Comparison of ENCODE assay signal across 1 cellular context in genomic region chr20:45340236-45340847, GRCh38.
TF ChIP-seq lines count a peak whose summit lies in the region.

No MANE protein-coding gene starts in this region.

TF ChIP-seq in HepG2, 621 proteins besides CTCF, POLR2A, EP300 and RAD21 (continued from another document and continues in another):
- TF ChIP-seq DMTF1 (CRISPR knock-in tag; IDR thresholded peaks at IDR 0.05) (no peak), ZNF232 (CRISPR knock-in tag; IDR thresholded peaks at IDR 0.05; ENCODE audit: borderline replicate concordance) (0 out of 2 replicates have a peak, but pooled peaks have one; percentile 47), ZNF292 (CRISPR knock-in tag; IDR thresholded peaks at IDR 0.05; ENCODE audit: borderline replicate concordance, low read depth) (peak; percentile 73; the same call in 1 of the 2 replicates), ZNF225 (CRISPR knock-in tag; IDR thresholded peaks at IDR 0.05) (no peak), KLF6 (CRISPR knock-in tag; IDR thresholded peaks at IDR 0.05) (peak; percentile 60), ZBTB44 (CRISPR knock-in tag; IDR thresholded peaks at IDR 0.05) (no peak), ZNF382 (CRISPR knock-in tag; IDR thresholded peaks at IDR 0.05; ENCODE audit: borderline replicate concordance) (no peak), MBD4 (IDR thresholded peaks at IDR 0.05; ENCODE audit: borderline replicate concordance, low read length) (no peak), FOXM1 (CRISPR knock-in tag; IDR thresholded peaks at IDR 0.05) (no peak), KLF12 (CRISPR knock-in tag; IDR thresholded peaks at IDR 0.05; ENCODE audit: borderline replicate concordance) (no peak), ASH2L (IDR thresholded peaks at IDR 0.05; ENCODE audit: insufficient read length, low read depth, low read length) (peak; percentile 18), IKZF1 (IDR thresholded peaks at IDR 0.05) (no peak), ZGPAT (CRISPR knock-in tag; IDR thresholded peaks at IDR 0.05) (no peak; the same call in 1 of the 2 replicates), SUZ12 (IDR thresholded peaks at IDR 0.05; ENCODE audit: low read depth, low read length) (no peak), ZNF770 (CRISPR knock-in tag; IDR thresholded peaks at IDR 0.05) (no peak), ZNF468 (CRISPR knock-in tag; IDR thresholded peaks at IDR 0.05) (no peak), ZNF672 (CRISPR knock-in tag; IDR thresholded peaks at IDR 0.05) (no peak), RFXANK (CRISPR knock-in tag; IDR thresholded peaks at IDR 0.05) (no peak), IKZF5 (CRISPR knock-in tag; IDR thresholded peaks at IDR 0.05) (peak; percentile 84; the same call in 1 of the 2 replicates), ZNF747 (CRISPR knock-in tag; IDR thresholded peaks at IDR 0.05; ENCODE audit: borderline replicate concordance) (no peak), ZNF3 (CRISPR knock-in tag; IDR thresholded peaks at IDR 0.05) (peak; percentile 83; the same call in 1 of the 2 replicates), ZNF275 (CRISPR knock-in tag; IDR thresholded peaks at IDR 0.05; ENCODE audit: borderline replicate concordance) (no peak), SP4 (CRISPR knock-in tag; IDR thresholded peaks at IDR 0.05) (no peak), IRX3 (CRISPR knock-in tag; IDR thresholded peaks at IDR 0.05; ENCODE audit: borderline replicate concordance, low read depth) (no peak), NKX3-1 (CRISPR knock-in tag; IDR thresholded peaks at IDR 0.05) (no peak), ZNF737 (CRISPR knock-in tag; IDR thresholded peaks at IDR 0.05; ENCODE audit: borderline replicate concordance) (0 out of 2 replicates have a peak, but pooled peaks have one; percentile 46), IRF1 (CRISPR knock-in tag; IDR thresholded peaks at IDR 0.05; ENCODE audit: low read depth) (no peak), MXD1 (CRISPR knock-in tag; IDR thresholded peaks at IDR 0.05) (no peak), CBX5 (CRISPR knock-in tag; IDR thresholded peaks at IDR 0.05; ENCODE audit: borderline replicate concordance) (no peak), TMF1 (CRISPR knock-in tag; IDR thresholded peaks at IDR 0.05; ENCODE audit: low read depth) (no peak), HNRNPUL1 (IDR thresholded peaks at IDR 0.05; ENCODE audit: low read depth, low read length) (no peak), TFAP4 (IDR thresholded peaks at IDR 0.05; ENCODE audit: borderline replicate concordance, low read depth) (no peak; the same call in 1 of the 2 replicates), ZNF605 (CRISPR knock-in tag; IDR thresholded peaks at IDR 0.05) (peak; percentile 68), SIN3A (IDR thresholded peaks at IDR 0.05; ENCODE audit: borderline replicate concordance, low read depth, low read length) (peak; percentile 47; the same call in 1 of the 2 replicates), ZNF138 (CRISPR knock-in tag; IDR thresholded peaks at IDR 0.05; ENCODE audit: low read depth) (0 out of 2 replicates have a peak, but pooled peaks have one; percentile 65), MTF1 (CRISPR knock-in tag; IDR thresholded peaks at IDR 0.05) (0 out of 2 replicates have a peak, but pooled peaks have one; percentile 53), ERF (CRISPR knock-in tag; IDR thresholded peaks at IDR 0.05) (peak; percentile 43; the same call in 1 of the 2 replicates)
- TF ChIP-seq, protein P1, sequence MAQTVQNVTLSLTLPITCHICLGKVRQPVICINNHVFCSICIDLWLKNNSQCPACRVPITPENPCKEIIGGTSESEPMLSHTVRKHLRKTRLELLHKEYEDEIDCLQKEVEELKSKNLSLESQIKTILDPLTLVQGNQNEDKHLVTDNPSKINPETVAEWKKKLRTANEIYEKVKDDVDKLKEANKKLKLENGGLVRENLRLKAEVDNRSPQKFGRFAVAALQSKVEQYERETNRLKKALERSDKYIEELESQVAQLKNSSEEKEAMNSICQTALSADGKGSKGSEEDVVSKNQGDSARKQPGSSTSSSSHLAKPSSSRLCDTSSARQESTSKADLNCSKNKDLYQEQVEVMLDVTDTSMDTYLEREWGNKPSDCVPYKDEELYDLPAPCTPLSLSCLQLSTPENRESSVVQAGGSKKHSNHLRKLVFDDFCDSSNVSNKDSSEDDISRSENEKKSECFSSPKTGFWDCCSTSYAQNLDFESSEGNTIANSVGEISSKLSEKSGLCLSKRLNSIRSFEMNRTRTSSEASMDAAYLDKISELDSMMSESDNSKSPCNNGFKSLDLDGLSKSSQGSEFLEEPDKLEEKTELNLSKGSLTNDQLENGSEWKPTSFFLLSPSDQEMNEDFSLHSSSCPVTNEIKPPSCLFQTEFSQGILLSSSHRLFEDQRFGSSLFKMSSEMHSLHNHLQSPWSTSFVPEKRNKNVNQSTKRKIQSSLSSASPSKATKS (CRISPR knock-in tag; IDR thresholded peaks at IDR 0.05) = no peak
- TF ChIP-seq, protein P2, sequence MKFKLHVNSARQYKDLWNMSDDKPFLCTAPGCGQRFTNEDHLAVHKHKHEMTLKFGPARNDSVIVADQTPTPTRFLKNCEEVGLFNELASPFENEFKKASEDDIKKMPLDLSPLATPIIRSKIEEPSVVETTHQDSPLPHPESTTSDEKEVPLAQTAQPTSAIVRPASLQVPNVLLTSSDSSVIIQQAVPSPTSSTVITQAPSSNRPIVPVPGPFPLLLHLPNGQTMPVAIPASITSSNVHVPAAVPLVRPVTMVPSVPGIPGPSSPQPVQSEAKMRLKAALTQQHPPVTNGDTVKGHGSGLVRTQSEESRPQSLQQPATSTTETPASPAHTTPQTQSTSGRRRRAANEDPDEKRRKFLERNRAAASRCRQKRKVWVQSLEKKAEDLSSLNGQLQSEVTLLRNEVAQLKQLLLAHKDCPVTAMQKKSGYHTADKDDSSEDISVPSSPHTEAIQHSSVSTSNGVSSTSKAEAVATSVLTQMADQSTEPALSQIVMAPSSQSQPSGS (CRISPR knock-in tag; IDR thresholded peaks at IDR 0.05) = peak; percentile 53; the same call in 1 of the 2 replicates
- TF ChIP-seq, protein P3, sequence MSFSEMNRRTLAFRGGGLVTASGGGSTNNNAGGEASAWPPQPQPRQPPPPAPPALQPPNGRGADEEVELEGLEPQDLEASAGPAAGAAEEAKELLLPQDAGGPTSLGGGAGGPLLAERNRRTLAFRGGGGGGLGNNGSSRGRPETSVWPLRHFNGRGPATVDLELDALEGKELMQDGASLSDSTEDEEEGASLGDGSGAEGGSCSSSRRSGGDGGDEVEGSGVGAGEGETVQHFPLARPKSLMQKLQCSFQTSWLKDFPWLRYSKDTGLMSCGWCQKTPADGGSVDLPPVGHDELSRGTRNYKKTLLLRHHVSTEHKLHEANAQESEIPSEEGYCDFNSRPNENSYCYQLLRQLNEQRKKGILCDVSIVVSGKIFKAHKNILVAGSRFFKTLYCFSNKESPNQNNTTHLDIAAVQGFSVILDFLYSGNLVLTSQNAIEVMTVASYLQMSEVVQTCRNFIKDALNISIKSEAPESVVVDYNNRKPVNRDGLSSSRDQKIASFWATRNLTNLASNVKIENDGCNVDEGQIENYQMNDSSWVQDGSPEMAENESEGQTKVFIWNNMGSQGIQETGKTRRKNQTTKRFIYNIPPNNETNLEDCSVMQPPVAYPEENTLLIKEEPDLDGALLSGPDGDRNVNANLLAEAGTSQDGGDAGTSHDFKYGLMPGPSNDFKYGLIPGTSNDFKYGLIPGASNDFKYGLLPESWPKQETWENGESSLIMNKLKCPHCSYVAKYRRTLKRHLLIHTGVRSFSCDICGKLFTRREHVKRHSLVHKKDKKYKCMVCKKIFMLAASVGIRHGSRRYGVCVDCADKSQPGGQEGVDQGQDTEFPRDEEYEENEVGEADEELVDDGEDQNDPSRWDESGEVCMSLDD (CRISPR knock-in tag; IDR thresholded peaks at IDR 0.05; ENCODE audit: borderline replicate concordance) = no peak
